1 cellular context compared by ENCODE assay signal in the genomic region with DNA sequence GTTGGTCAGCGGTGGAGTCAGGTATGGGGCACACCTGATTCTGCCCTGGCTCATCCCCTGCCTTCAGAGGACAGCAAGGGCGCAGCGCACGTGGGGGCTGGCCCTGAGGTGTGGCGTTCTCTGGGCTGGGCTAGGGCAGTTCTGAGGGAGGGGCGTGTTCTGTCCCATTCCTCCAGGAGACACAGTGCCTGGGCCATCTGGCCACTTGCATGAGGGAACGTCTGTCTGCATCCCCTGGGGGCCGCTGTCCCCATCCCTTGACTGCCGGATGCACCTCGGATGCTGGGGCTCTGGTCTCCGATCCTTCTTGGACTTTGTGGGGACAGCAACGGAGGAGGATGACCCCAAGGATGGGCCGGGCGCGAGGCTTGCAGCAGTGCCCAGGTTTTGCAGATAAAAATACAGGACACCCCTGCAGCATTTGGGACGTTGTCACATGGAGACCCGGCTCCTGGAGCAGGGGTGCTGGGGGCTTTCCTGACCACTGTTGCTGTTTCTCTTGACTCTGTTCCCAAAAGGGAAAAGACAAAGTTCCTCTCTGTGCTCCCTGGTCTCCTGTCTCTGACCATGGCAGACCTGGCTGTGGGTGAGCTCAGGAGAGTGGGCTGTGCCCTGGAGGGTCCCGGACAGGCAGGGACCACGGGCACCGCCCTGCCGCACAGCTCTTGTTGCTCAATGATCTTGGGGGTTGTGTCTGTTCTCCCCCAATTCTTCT.
TF ChIP-seq lines count a peak whose summit lies in the region.

No MANE protein-coding gene starts in this region.

TF ChIP-seq in WTC11, 78 proteins besides CTCF, POLR2A, EP300 and RAD21 (continued from another document):
- TF ChIP-seq, protein P1, sequence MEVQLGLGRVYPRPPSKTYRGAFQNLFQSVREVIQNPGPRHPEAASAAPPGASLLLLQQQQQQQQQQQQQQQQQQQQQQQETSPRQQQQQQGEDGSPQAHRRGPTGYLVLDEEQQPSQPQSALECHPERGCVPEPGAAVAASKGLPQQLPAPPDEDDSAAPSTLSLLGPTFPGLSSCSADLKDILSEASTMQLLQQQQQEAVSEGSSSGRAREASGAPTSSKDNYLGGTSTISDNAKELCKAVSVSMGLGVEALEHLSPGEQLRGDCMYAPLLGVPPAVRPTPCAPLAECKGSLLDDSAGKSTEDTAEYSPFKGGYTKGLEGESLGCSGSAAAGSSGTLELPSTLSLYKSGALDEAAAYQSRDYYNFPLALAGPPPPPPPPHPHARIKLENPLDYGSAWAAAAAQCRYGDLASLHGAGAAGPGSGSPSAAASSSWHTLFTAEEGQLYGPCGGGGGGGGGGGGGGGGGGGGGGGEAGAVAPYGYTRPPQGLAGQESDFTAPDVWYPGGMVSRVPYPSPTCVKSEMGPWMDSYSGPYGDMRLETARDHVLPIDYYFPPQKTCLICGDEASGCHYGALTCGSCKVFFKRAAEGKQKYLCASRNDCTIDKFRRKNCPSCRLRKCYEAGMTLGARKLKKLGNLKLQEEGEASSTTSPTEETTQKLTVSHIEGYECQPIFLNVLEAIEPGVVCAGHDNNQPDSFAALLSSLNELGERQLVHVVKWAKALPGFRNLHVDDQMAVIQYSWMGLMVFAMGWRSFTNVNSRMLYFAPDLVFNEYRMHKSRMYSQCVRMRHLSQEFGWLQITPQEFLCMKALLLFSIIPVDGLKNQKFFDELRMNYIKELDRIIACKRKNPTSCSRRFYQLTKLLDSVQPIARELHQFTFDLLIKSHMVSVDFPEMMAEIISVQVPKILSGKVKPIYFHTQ (CRISPR knock-in tag; IDR thresholded peaks at IDR 0.05) = no peak
- TF ChIP-seq FOXJ3 (CRISPR knock-in tag; IDR thresholded peaks at IDR 0.05; ENCODE audit: borderline replicate concordance) = no peak
- TF ChIP-seq, protein P2, sequence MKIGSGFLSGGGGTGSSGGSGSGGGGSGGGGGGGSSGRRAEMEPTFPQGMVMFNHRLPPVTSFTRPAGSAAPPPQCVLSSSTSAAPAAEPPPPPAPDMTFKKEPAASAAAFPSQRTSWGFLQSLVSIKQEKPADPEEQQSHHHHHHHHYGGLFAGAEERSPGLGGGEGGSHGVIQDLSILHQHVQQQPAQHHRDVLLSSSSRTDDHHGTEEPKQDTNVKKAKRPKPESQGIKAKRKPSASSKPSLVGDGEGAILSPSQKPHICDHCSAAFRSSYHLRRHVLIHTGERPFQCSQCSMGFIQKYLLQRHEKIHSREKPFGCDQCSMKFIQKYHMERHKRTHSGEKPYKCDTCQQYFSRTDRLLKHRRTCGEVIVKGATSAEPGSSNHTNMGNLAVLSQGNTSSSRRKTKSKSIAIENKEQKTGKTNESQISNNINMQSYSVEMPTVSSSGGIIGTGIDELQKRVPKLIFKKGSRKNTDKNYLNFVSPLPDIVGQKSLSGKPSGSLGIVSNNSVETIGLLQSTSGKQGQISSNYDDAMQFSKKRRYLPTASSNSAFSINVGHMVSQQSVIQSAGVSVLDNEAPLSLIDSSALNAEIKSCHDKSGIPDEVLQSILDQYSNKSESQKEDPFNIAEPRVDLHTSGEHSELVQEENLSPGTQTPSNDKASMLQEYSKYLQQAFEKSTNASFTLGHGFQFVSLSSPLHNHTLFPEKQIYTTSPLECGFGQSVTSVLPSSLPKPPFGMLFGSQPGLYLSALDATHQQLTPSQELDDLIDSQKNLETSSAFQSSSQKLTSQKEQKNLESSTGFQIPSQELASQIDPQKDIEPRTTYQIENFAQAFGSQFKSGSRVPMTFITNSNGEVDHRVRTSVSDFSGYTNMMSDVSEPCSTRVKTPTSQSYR (CRISPR knock-in tag; IDR thresholded peaks at IDR 0.05) = no peak
- TF ChIP-seq ZNF416 (CRISPR knock-in tag; IDR thresholded peaks at IDR 0.05) = no peak
- TF ChIP-seq SMAD3 (CRISPR knock-in tag; IDR thresholded peaks at IDR 0.05; ENCODE audit: borderline replicate concordance) = no peak
- TF ChIP-seq, protein P3, sequence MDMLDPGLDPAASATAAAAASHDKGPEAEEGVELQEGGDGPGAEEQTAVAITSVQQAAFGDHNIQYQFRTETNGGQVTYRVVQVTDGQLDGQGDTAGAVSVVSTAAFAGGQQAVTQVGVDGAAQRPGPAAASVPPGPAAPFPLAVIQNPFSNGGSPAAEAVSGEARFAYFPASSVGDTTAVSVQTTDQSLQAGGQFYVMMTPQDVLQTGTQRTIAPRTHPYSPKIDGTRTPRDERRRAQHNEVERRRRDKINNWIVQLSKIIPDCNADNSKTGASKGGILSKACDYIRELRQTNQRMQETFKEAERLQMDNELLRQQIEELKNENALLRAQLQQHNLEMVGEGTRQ (CRISPR knock-in tag; IDR thresholded peaks at IDR 0.05) = no peak
- TF ChIP-seq, protein P4, sequence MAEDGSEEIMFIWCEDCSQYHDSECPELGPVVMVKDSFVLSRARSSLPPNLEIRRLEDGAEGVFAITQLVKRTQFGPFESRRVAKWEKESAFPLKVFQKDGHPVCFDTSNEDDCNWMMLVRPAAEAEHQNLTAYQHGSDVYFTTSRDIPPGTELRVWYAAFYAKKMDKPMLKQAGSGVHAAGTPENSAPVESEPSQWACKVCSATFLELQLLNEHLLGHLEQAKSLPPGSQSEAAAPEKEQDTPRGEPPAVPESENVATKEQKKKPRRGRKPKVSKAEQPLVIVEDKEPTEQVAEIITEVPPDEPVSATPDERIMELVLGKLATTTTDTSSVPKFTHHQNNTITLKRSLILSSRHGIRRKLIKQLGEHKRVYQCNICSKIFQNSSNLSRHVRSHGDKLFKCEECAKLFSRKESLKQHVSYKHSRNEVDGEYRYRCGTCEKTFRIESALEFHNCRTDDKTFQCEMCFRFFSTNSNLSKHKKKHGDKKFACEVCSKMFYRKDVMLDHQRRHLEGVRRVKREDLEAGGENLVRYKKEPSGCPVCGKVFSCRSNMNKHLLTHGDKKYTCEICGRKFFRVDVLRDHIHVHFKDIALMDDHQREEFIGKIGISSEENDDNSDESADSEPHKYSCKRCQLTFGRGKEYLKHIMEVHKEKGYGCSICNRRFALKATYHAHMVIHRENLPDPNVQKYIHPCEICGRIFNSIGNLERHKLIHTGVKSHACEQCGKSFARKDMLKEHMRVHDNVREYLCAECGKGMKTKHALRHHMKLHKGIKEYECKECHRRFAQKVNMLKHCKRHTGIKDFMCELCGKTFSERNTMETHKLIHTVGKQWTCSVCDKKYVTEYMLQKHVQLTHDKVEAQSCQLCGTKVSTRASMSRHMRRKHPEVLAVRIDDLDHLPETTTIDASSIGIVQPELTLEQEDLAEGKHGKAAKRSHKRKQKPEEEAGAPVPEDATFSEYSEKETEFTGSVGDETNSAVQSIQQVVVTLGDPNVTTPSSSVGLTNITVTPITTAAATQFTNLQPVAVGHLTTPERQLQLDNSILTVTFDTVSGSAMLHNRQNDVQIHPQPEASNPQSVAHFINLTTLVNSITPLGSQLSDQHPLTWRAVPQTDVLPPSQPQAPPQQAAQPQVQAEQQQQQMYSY (CRISPR knock-in tag; IDR thresholded peaks at IDR 0.05) = no peak
